In genomic region chr15:78537266-78537665, GRCh38 we compare ENCODE assay signal across 23 cellular contexts. TPM values are rescaled to one million over a fixed set of nuclear protein-coding genes. Genes with fewer than 3 reads are reported as not detected.
A peak's percentile ranks its signal among the peaks of the same experiment; 100 is the strongest.
DNase-seq lines count a peak whose midpoint lies in the region; ATAC-seq and TF ChIP-seq lines count a peak whose summit lies in the region.
"Had no signal": no experiment of that assay in that cellular context is flagged by ENCODE, and none has a peak within 500 bp of the region (broad histone marks: within the 10 kb centered on the region; RNA-seq: fewer than 3 reads in every experiment).

No MANE protein-coding gene starts in this region.

- ATAC-seq in natural killer cell (no peak), HG03442 (IDR thresholded peaks at IDR 0.05; ENCODE audit: unreplicated experiment) (no peak)
- no peak for ATAC-seq in natural killer cell treated with Interleukin-12 subunit alpha and Interleukin-12 subunit beta and Interleukin-15 and Interleukin-18, amount 100 ng/mL, for 72 hours
- ATAC-seq: CD8-positive, alpha-beta T cell; Panc1 had no signal

- H3K27ac Mint-ChIP-seq in natural killer cell: no peak overlapping the region
- no peak overlapping the region for H3K27ac Mint-ChIP-seq in natural killer cell treated with Interleukin-12 subunit alpha and Interleukin-12 subunit beta and Interleukin-15 and Interleukin-18, amount 100 ng/mL, for 72 hours
- H3K27ac Mint-ChIP-seq: CD8-positive, alpha-beta T cell had no signal

- DNase-seq in natural killer cell: no peak
- no peak for DNase-seq in natural killer cell treated with Interleukin-12 subunit alpha and Interleukin-12 subunit beta and Interleukin-15 and Interleukin-18, amount 100 ng/mL, for 72 hours (ENCODE audit: low spot score)
- peak; percentile 76 for DNase-seq in adipocyte (ENCODE audit: low read depth)
- DNase-seq in fibroblast of the conjunctiva (ENCODE audit: low read depth): peak; percentile 53
- DNase-seq in vagina (ENCODE audit: extremely low spot score in 2 of 2): no peak
- no peak for DNase-seq in HuH-7 (ENCODE audit: low spot score)
- no peak for DNase-seq in NCI-H82 (lab: John Stamatoyannopoulos, UW)
- DNase-seq: CD8-positive, alpha-beta T cell; DMS153; GOT3; HCEC 1CT; IMR-90; NCI-H1105; NCI-H146; NCI-H2029; NCI-H2227 treated with DMSO at 0.1 percent for 48 hours; NCI-H510A; NK-92 treated with Interleukin-12 subunit alpha and Interleukin-12 subunit beta, amount 100 ng/mL, for 24 hours; SJCRH30 had no signal

- peaks cover 19% of the 10 kb centered on the region for H3K4me1 ChIP-seq in adipocyte (ENCODE audit: control insufficient read depth, insufficient read depth, low read length)
- peaks cover 19% of the 10 kb centered on the region for H3K4me1 ChIP-seq in vagina
- H3K4me1 ChIP-seq: SJCRH30 had no signal

- intact Hi-C loops in natural killer cell (cut with micrococcal nuclease) (no loop called here), vagina (cut with DNase I) (no loop called here)

- no peaks in the 10 kb centered on the region for H3K9me3 Mint-ChIP-seq in natural killer cell
- no peaks in the 10 kb centered on the region for H3K9me3 Mint-ChIP-seq in natural killer cell treated with Interleukin-12 subunit alpha and Interleukin-12 subunit beta and Interleukin-15 and Interleukin-18, amount 100 ng/mL, for 72 hours
- H3K9me3 Mint-ChIP-seq: CD8-positive, alpha-beta T cell had no signal

- H3K27me3 ChIP-seq in adipocyte (replicated peaks; ENCODE audit: control insufficient read depth, insufficient read depth, low read length): no peaks in the 10 kb centered on the region
- H3K27me3 ChIP-seq in vagina: no peaks in the 10 kb centered on the region
- H3K27me3 ChIP-seq: SJCRH30 had no signal

- H3K27ac ChIP-seq in vagina: peak overlapping the region; percentile 21
- H3K27ac ChIP-seq: KMS-11, SJCRH30 had no signal

- peak overlapping the region; percentile 60 for H3K4me3 Mint-ChIP-seq in natural killer cell
- H3K4me3 Mint-ChIP-seq in natural killer cell treated with Interleukin-12 subunit alpha and Interleukin-12 subunit beta and Interleukin-15 and Interleukin-18, amount 100 ng/mL, for 72 hours: no peak overlapping the region
- H3K4me3 Mint-ChIP-seq: CD8-positive, alpha-beta T cell had no signal

- TF ChIP-seq CTCF in natural killer cell (IDR thresholded peaks at IDR 0.05) (no peak), vagina (IDR thresholded peaks at IDR 0.05) (no peak)

- H3K36me3 ChIP-seq in adipocyte (ENCODE audit: control insufficient read depth, insufficient read depth, low read length, severe bottlenecking) (peaks cover 3% of the 10 kb centered on the region), vagina (no peaks in the 10 kb centered on the region)

- H3K9ac ChIP-seq in adipocyte (ENCODE audit: low read length): peak overlapping the region; percentile 8
- H3K9ac ChIP-seq: KMS-11 had no signal

- H3K4me3 ChIP-seq in adipocyte (ENCODE audit: low read length): no peak overlapping the region
- no peak overlapping the region for H3K4me3 ChIP-seq in vagina
- H3K4me3 ChIP-seq: SJCRH30 had no signal

- peaks cover 3% of the 10 kb centered on the region for H3K36me3 Mint-ChIP-seq in natural killer cell
- H3K36me3 Mint-ChIP-seq in natural killer cell treated with Interleukin-12 subunit alpha and Interleukin-12 subunit beta and Interleukin-15 and Interleukin-18, amount 100 ng/mL, for 72 hours: peaks cover 15% of the 10 kb centered on the region

- no peak for TF ChIP-seq POLR2A in vagina (IDR thresholded peaks at IDR 0.05)

- no peaks in the 10 kb centered on the region for H3K9me3 ChIP-seq in adipocyte (ENCODE audit: control insufficient read depth, low read length)
- no peaks in the 10 kb centered on the region for H3K9me3 ChIP-seq in vagina
- H3K9me3 ChIP-seq: SJCRH30 had no signal

- no peaks in the 10 kb centered on the region for H3K27me3 Mint-ChIP-seq in natural killer cell (ENCODE audit: low read depth in 2 of 2)
- H3K27me3 Mint-ChIP-seq in natural killer cell treated with Interleukin-12 subunit alpha and Interleukin-12 subunit beta and Interleukin-15 and Interleukin-18, amount 100 ng/mL, for 72 hours: no peaks in the 10 kb centered on the region

- peaks cover 23% of the 10 kb centered on the region in 2 donors for H3K4me1 Mint-ChIP-seq in natural killer cell
- H3K4me1 Mint-ChIP-seq in natural killer cell treated with Interleukin-12 subunit alpha and Interleukin-12 subunit beta and Interleukin-15 and Interleukin-18, amount 100 ng/mL, for 72 hours (ENCODE audit: low read depth in 2 of 2): peaks cover 10 to 21% of the 10 kb centered on the region in 2 donors

RNA-seq across cellular contexts. Expression of gene PSMA4, which starts 3.0 kb away (rescaled TPM):
- total RNA-seq in natural killer cell (100 to 1,000 TPM in 1 of 3 donors, 10 to 100 TPM in 2; 94.6 to 124 (median 96.4) TPM), vagina (107 TPM)
- 100 to 1,000 TPM; 144 to 286 TPM for total RNA-seq in natural killer cell treated with Interleukin-12 subunit alpha and Interleukin-12 subunit beta and Interleukin-15 and Interleukin-18, amount 100 ng/mL, for 72 hours

RNA-seq across cellular contexts. Expression of gene CHRNA5, which starts 28.1 kb away (rescaled TPM):
- total RNA-seq in natural killer cell (under 1 TPM; 0.23 to 0.45 (median 0.42) TPM), vagina (8.8 TPM)
- 1 to 10 TPM; 4.4 to 9.0 TPM for total RNA-seq in natural killer cell treated with Interleukin-12 subunit alpha and Interleukin-12 subunit beta and Interleukin-15 and Interleukin-18, amount 100 ng/mL, for 72 hours

RNA-seq across cellular contexts. Expression of gene HYKK, which starts 29.9 kb away (rescaled TPM):
- total RNA-seq in natural killer cell: under 1 TPM in 1 of 3 donors, not detected in 2; 0.32 TPM
- total RNA-seq in natural killer cell treated with Interleukin-12 subunit alpha and Interleukin-12 subunit beta and Interleukin-15 and Interleukin-18, amount 100 ng/mL, for 72 hours: under 1 TPM; 0.50 to 0.56 TPM
- 9.6 TPM for total RNA-seq in vagina
- total RNA-seq: A673 had no signal

Comparison
In these comparisons a context has a peak if more than half of its experiments do, and no peak if none do; other contexts are left out.
1. DNase-seq: peak in adipocyte (single experiment) and fibroblast of the conjunctiva (single experiment); none in natural killer cell (single experiment), natural killer cell treated with Interleukin-12 subunit alpha and Interleukin-12 subunit beta and Interleukin-15 and Interleukin-18, amount 100 ng/mL, for 72 hours (single experiment), vagina (0 of 2), HuH-7 (single experiment) and NCI-H82 (single experiment).